In genomic region chrY:19570999-19571398, GRCh38 we compare ENCODE assay signal across 11 cellular contexts.
DNase-seq lines count a peak whose midpoint lies in the region; ATAC-seq and TF ChIP-seq lines count a peak whose summit lies in the region.
"Had no signal": no experiment of that assay in that cellular context is flagged by ENCODE, and none has a peak within 500 bp of the region (broad histone marks: within the 10 kb centered on the region; RNA-seq: fewer than 3 reads in every experiment).

No MANE protein-coding gene starts in this region.

- DNase-seq in CD4-positive, CD25-positive, alpha-beta regulatory T cell: no peak
- DNase-seq in hippocampal formation (lab: John Stamatoyannopoulos, UW) (no peak), right cardiac atrium (no peak), NCI-H446 treated with DMSO at 0.1 percent for 48 hours (lab: John Stamatoyannopoulos, UW) (no peak)
- DNase-seq: central memory CD4-positive, alpha-beta T cell had no signal

- peak overlapping the region; percentile 91 for H3K4me3 ChIP-seq in CD4-positive, CD25-positive, alpha-beta regulatory T cell (ENCODE audit: low read depth, low read length)
- no peak overlapping the region for H3K4me3 ChIP-seq in right cardiac atrium (ENCODE audit: low read length)
- H3K4me3 ChIP-seq: BLaER1, right atrium auricular region had no signal

- H3K36me3 ChIP-seq in CD4-positive, CD25-positive, alpha-beta regulatory T cell (ENCODE audit: control insufficient read depth, insufficient read depth, low read length): no peaks in the 10 kb centered on the region
- H3K36me3 ChIP-seq: BLaER1, right atrium auricular region had no signal

- H3K9me3 ChIP-seq in CD4-positive, CD25-positive, alpha-beta regulatory T cell (ENCODE audit: control insufficient read depth in 2 of 2, low read length in 2 of 2): no peaks in the 10 kb centered on the region
- no peaks in the 10 kb centered on the region for H3K9me3 ChIP-seq in right cardiac atrium (ENCODE audit: control insufficient read depth, low read length)
- H3K9me3 ChIP-seq: BLaER1, right atrium auricular region had no signal

- intact Hi-C loops in right cardiac atrium (cut with DNase I): no loop called here

- no peak overlapping the region for H3K27ac ChIP-seq in CD4-positive, CD25-positive, alpha-beta regulatory T cell (ENCODE audit: insufficient read depth, low read length, poor library complexity, severe bottlenecking)
- H3K27ac ChIP-seq in right cardiac atrium (ENCODE audit: low read length): no peak overlapping the region
- H3K27ac ChIP-seq: BLaER1, right atrium auricular region had no signal

- H3K27me3 ChIP-seq in CD4-positive, CD25-positive, alpha-beta regulatory T cell (ENCODE audit: control insufficient read depth, insufficient read depth, low read length): no peaks in the 10 kb centered on the region
- H3K27me3 ChIP-seq in right cardiac atrium (ENCODE audit: control insufficient read depth, insufficient read depth): no peaks in the 10 kb centered on the region
- H3K27me3 ChIP-seq: BLaER1, right atrium auricular region had no signal

- no peaks in the 10 kb centered on the region for H3K9me3 Mint-ChIP-seq in CD4-positive, CD25-positive, alpha-beta regulatory T cell
- H3K9me3 Mint-ChIP-seq in activated T-helper 17 cell treated with anti-CD3 and anti-CD28 coated beads, Interleukin-2, amount 50 U/mL, for 72 hours: no peaks in the 10 kb centered on the region

- H3K4me1 Mint-ChIP-seq in CD4-positive, CD25-positive, alpha-beta regulatory T cell: peaks cover 0 to 53% (median 14%) of the 10 kb centered on the region in 4 donors
- peaks cover 8% of the 10 kb centered on the region for H3K4me1 Mint-ChIP-seq in activated T-helper 17 cell treated with anti-CD3 and anti-CD28 coated beads, Interleukin-2, amount 50 U/mL, for 72 hours

- H3K4me1 ChIP-seq in CD4-positive, CD25-positive, alpha-beta regulatory T cell (ENCODE audit: control insufficient read depth, insufficient read depth, low read length, poor library complexity, severe bottlenecking): peaks cover 3% of the 10 kb centered on the region
- H3K4me1 ChIP-seq in right cardiac atrium (ENCODE audit: control insufficient read depth, insufficient read depth, low read length): no peaks in the 10 kb centered on the region
- H3K4me1 ChIP-seq: BLaER1, right atrium auricular region had no signal

- H3K27me3 Mint-ChIP-seq in CD4-positive, CD25-positive, alpha-beta regulatory T cell: peaks cover 8% of the 10 kb centered on the region
- no peaks in the 10 kb centered on the region for H3K27me3 Mint-ChIP-seq in activated T-helper 17 cell treated with anti-CD3 and anti-CD28 coated beads, Interleukin-2, amount 50 U/mL, for 72 hours

- no peak overlapping the region for H3K27ac Mint-ChIP-seq in CD4-positive, CD25-positive, alpha-beta regulatory T cell
- H3K27ac Mint-ChIP-seq in activated T-helper 17 cell treated with anti-CD3 and anti-CD28 coated beads, Interleukin-2, amount 50 U/mL, for 72 hours: peak overlapping the region; percentile 67

- no peak for ATAC-seq in CD4-positive, CD25-positive, alpha-beta regulatory T cell (ENCODE audit: low read depth in 2 of 2)
- ATAC-seq in GM19372 (IDR thresholded peaks at IDR 0.05; ENCODE audit: low read depth, unreplicated experiment) (peak; percentile 42), HG03103 (IDR thresholded peaks at IDR 0.05; ENCODE audit: low read depth, unreplicated experiment) (peak; percentile 40), SK-N-SH treated with all-trans-retinoic acid at 6 μM for 48 hours (no peak), right cardiac atrium (no peak)
- peak; percentile 37 for ATAC-seq in activated T-helper 17 cell treated with anti-CD3 and anti-CD28 coated beads, Interleukin-2, amount 50 U/mL, for 72 hours (replicated peaks)

- peak overlapping the region in 1 of 4 donors; percentile 86 for H3K4me3 Mint-ChIP-seq in CD4-positive, CD25-positive, alpha-beta regulatory T cell
- peak overlapping the region; percentile 97 for H3K4me3 Mint-ChIP-seq in activated T-helper 17 cell treated with anti-CD3 and anti-CD28 coated beads, Interleukin-2, amount 50 U/mL, for 72 hours

- no peaks in the 10 kb centered on the region for H3K36me3 Mint-ChIP-seq in CD4-positive, CD25-positive, alpha-beta regulatory T cell
- peaks cover 20% of the 10 kb centered on the region for H3K36me3 Mint-ChIP-seq in activated T-helper 17 cell treated with anti-CD3 and anti-CD28 coated beads, Interleukin-2, amount 50 U/mL, for 72 hours (ENCODE audit: low read depth)

- WGBS in right cardiac atrium: 90% methylated on average over 2 of the region's 2 CpGs

TF ChIP-seq in SK-N-SH treated with all-trans-retinoic acid at 6 μM for 48 hours, 23 proteins besides CTCF, POLR2A, EP300 and RAD21:
- TF ChIP-seq OSR1 (CRISPR knock-in tag; IDR thresholded peaks at IDR 0.05) (no peak), TSHZ2 (CRISPR knock-in tag; IDR thresholded peaks at IDR 0.05) (no peak), SNAI2 (CRISPR knock-in tag; IDR thresholded peaks at IDR 0.05) (no peak), ESRRG (CRISPR knock-in tag; IDR thresholded peaks at IDR 0.05) (no peak), ZFP3 (CRISPR knock-in tag; IDR thresholded peaks at IDR 0.05) (no peak), RARB (CRISPR knock-in tag; IDR thresholded peaks at IDR 0.05) (no peak), ZNF565 (CRISPR knock-in tag; conservative IDR thresholded peaks at IDR 0.05; ENCODE audit: low read depth) (no peak), ZNF8 (CRISPR knock-in tag; IDR thresholded peaks at IDR 0.05) (no peak), ZFP30 (CRISPR knock-in tag; IDR thresholded peaks at IDR 0.05) (no peak), PPARA (CRISPR knock-in tag; IDR thresholded peaks at IDR 0.05; ENCODE audit: borderline replicate concordance) (no peak), ZNF70 (CRISPR knock-in tag; IDR thresholded peaks at IDR 0.05) (no peak), ZC3H10 (CRISPR knock-in tag; IDR thresholded peaks at IDR 0.05) (no peak), CSRNP3 (CRISPR knock-in tag; IDR thresholded peaks at IDR 0.05) (no peak), ISL1 (CRISPR knock-in tag; IDR thresholded peaks at IDR 0.05) (no peak), GLIS3 (CRISPR knock-in tag; IDR thresholded peaks at IDR 0.05) (no peak), POU6F1 (CRISPR knock-in tag; IDR thresholded peaks at IDR 0.05; ENCODE audit: borderline replicate concordance, low read depth) (no peak)

Comparison
In these comparisons a context has a peak if more than half of its experiments do, and no peak if none do; other contexts are left out.
1. ATAC-seq: peak in GM19372 (single experiment), HG03103 (single experiment) and activated T-helper 17 cell treated with anti-CD3 and anti-CD28 coated beads, Interleukin-2, amount 50 U/mL, for 72 hours (single experiment); none in CD4-positive, CD25-positive, alpha-beta regulatory T cell (0 of 2), SK-N-SH treated with all-trans-retinoic acid at 6 μM for 48 hours (single experiment) and right cardiac atrium (0 of 2).